In genomic region chr2:109340381-109340780, GRCh38 we compare ENCODE assay signal across 15 cellular contexts.
DNase-seq lines count a peak whose midpoint lies in the region; ATAC-seq, FAIRE-seq and TF ChIP-seq lines count a peak whose summit lies in the region.
"Had no signal": no experiment of that assay in that cellular context is flagged by ENCODE, and none has a peak within 500 bp of the region (broad histone marks: within the 10 kb centered on the region; RNA-seq: fewer than 3 reads in every experiment).

No MANE protein-coding gene starts in this region.

- no TSS peak for BruUV-seq in PC-3 (replicated peaks; lab: Mats Ljungman, UMichigan)
- BruUV-seq in endothelial cell of umbilical vein (replicated peaks; lab: Mats Ljungman, UMichigan): no TSS peak

- no peaks in the 10 kb centered on the region for H4K20me1 ChIP-seq in PC-3 (ENCODE audit: low read length)
- H4K20me1 ChIP-seq in endothelial cell of umbilical vein (replicated peaks; ENCODE audit: control insufficient read depth, extremely low read depth, insufficient read depth, low read length): no peaks in the 10 kb centered on the region

- no peak for TF ChIP-seq CTCF in PC-3 (conservative IDR thresholded peaks at IDR 0.05; ENCODE audit: low read depth, low read length)
- no peak for TF ChIP-seq CTCF in endothelial cell of umbilical vein (IDR thresholded peaks at IDR 0.05; ENCODE audit: extremely low read depth in 1 of 2, insufficient read depth in 1 of 2, low read depth in 1 of 2, low read length in 2 of 2)
- no peak for TF ChIP-seq CTCF in osteocyte (IDR thresholded peaks at IDR 0.05)

- no peak overlapping the region for H3K4me3 Mint-ChIP-seq in activated CD4-positive, alpha-beta memory T cell treated with anti-CD3 and anti-CD28 coated beads, Interleukin-2, amount 10 ng/mL, durations not matched to agents 7 days and 5 days
- no peak overlapping the region for H3K4me3 Mint-ChIP-seq in activated CD4-positive, alpha-beta memory T cell treated with anti-CD3 and anti-CD28 coated beads for 36 hours
- no peak overlapping the region for H3K4me3 Mint-ChIP-seq in osteocyte (ENCODE audit: unreplicated experiment)

- H3K4me2 ChIP-seq in PC-3 (ENCODE audit: low read length): peak overlapping the region; percentile 44
- H3K4me2 ChIP-seq in endothelial cell of umbilical vein (ENCODE audit: insufficient read depth, low read length): no peak overlapping the region

- H3K27ac Mint-ChIP-seq in activated CD4-positive, alpha-beta memory T cell treated with anti-CD3 and anti-CD28 coated beads, Interleukin-2, amount 10 ng/mL, durations not matched to agents 7 days and 5 days: peak overlapping the region; percentile 11
- H3K27ac Mint-ChIP-seq in activated CD4-positive, alpha-beta memory T cell treated with anti-CD3 and anti-CD28 coated beads for 36 hours: no peak overlapping the region
- no peak overlapping the region for H3K27ac Mint-ChIP-seq in osteocyte (ENCODE audit: unreplicated experiment)

- no peaks in the 10 kb centered on the region for H3K9me1 ChIP-seq in endothelial cell of umbilical vein (replicated peaks; ENCODE audit: control insufficient read depth, extremely low read depth, insufficient read depth, low read length)

- H3K9me3 ChIP-seq in PC-3 (ENCODE audit: low read length): no peaks in the 10 kb centered on the region
- H3K9me3 ChIP-seq in endothelial cell of umbilical vein (replicated peaks; ENCODE audit: control insufficient read depth, insufficient read depth, low read length): no peaks in the 10 kb centered on the region

- no peaks in the 10 kb centered on the region for H3K9me2 ChIP-seq in PC-3 (replicated peaks; ENCODE audit: low read length)

- peaks cover 58% of the 10 kb centered on the region for H3K4me1 ChIP-seq in PC-3 (ENCODE audit: insufficient read depth, low read length)
- H3K4me1 ChIP-seq in endothelial cell of umbilical vein (ENCODE audit: control insufficient read depth, extremely low read depth, insufficient read depth, low read length): peaks cover 32% of the 10 kb centered on the region

- CTCF ChIA-PET in activated CD4-positive, alpha-beta memory T cell treated with anti-CD3 and anti-CD28 coated beads, Interleukin-2, amount 10 ng/mL, durations not matched to agents 7 days and 5 days (lab: Charles Lee): no interaction called here
- CTCF ChIA-PET in activated CD4-positive, alpha-beta memory T cell treated with anti-CD3 and anti-CD28 coated beads for 36 hours (lab: Charles Lee): no interaction called here
- CTCF ChIA-PET in PC-3 (lab: Charles Lee): no interaction called here
- CTCF ChIA-PET in endothelial cell of umbilical vein (lab: Charles Lee): interaction anchor here (3.7 kb wide), 1 partner anchor 170 kb away, joined by 19 read pairs; no protein-coding TSS in a partner anchor

- dilution Hi-C loops in endothelial cell of umbilical vein (cut with MboI; ENCODE audit: extremely low pct_ligation_motif_present, low sequenced_read_pairs): no loop called here

- H3K27ac ChIP-seq in PC-3 (ENCODE audit: low read length): peak overlapping the region; percentile 95
- no peak overlapping the region for H3K27ac ChIP-seq in endothelial cell of umbilical vein (ENCODE audit: insufficient read depth, low read depth, low read length)
- H3K27ac ChIP-seq: 22Rv1 had no signal

- H3K9ac ChIP-seq in PC-3 (ENCODE audit: low read length) (peak overlapping the region; percentile 29), endothelial cell of umbilical vein (replicated peaks; ENCODE audit: extremely low read depth, insufficient read depth, low read length) (no peak overlapping the region)

- H3F3A ChIP-seq in PC-3 (ENCODE audit: low read length, unreplicated experiment): peaks cover 4% of the 10 kb centered on the region

- H3K4me3 ChIP-seq in PC-3 (ENCODE audit: low read length) (no peak overlapping the region), endothelial cell of umbilical vein (replicated peaks in 1 of 3; ENCODE audit: insufficient read depth in 1 of 3, low read depth in 1 of 3, low read length in 3 of 3) (no peak overlapping the region)
- H3K4me3 ChIP-seq: GM12878 had no signal

- no peak for DNase-seq in activated CD4-positive, alpha-beta memory T cell treated with anti-CD3 and anti-CD28 coated beads, Interleukin-2, amount 10 ng/mL, durations not matched to agents 7 days and 5 days
- no peak for DNase-seq in activated CD4-positive, alpha-beta memory T cell treated with anti-CD3 and anti-CD28 coated beads for 36 hours
- DNase-seq in PC-3: no peak
- DNase-seq in endothelial cell of umbilical vein (ENCODE audit: low read depth, low spot score): no peak
- DNase-seq in osteocyte (ENCODE audit: extremely low spot score, unreplicated experiment): peak; percentile 79
- DNase-seq in T-helper 1 cell: no peak
- DNase-seq in NCI-H226: no peak
- DNase-seq: CD4-positive, CD25-positive, alpha-beta regulatory T cell; HCEC 1CT; HFFc6 had no signal

- POLR2A ChIA-PET in activated CD4-positive, alpha-beta memory T cell treated with anti-CD3 and anti-CD28 coated beads, Interleukin-2, amount 10 ng/mL, durations not matched to agents 7 days and 5 days (lab: Charles Lee): interaction anchor here (1.5 kb wide), 1 partner anchor 123 kb away, joined by 4 read pairs; no protein-coding TSS in a partner anchor
- POLR2A ChIA-PET in activated CD4-positive, alpha-beta memory T cell treated with anti-CD3 and anti-CD28 coated beads for 36 hours (lab: Charles Lee): no interaction called here
- POLR2A ChIA-PET in PC-3 (lab: Charles Lee; ENCODE audit: unreplicated experiment) (no interaction called here), endothelial cell of umbilical vein (lab: Charles Lee) (no interaction called here)

- H2AFZ ChIP-seq in PC-3 (ENCODE audit: low read length) (no peak overlapping the region), endothelial cell of umbilical vein (ENCODE audit: low read depth, low read length) (no peak overlapping the region)

- H3K36me3 Mint-ChIP-seq in activated CD4-positive, alpha-beta memory T cell treated with anti-CD3 and anti-CD28 coated beads, Interleukin-2, amount 10 ng/mL, durations not matched to agents 7 days and 5 days (ENCODE audit: low read depth): peaks cover 4% of the 10 kb centered on the region
- H3K36me3 Mint-ChIP-seq in activated CD4-positive, alpha-beta memory T cell treated with anti-CD3 and anti-CD28 coated beads for 36 hours: no peaks in the 10 kb centered on the region
- H3K36me3 Mint-ChIP-seq in osteocyte (ENCODE audit: unreplicated experiment): peaks cover 10% of the 10 kb centered on the region

- no peak for ATAC-seq in PC-3
- no peak for ATAC-seq in GM19463 (IDR thresholded peaks at IDR 0.05; ENCODE audit: unreplicated experiment)
- ATAC-seq: GM12878 had no signal

- no peaks in the 10 kb centered on the region for H3K9me3 Mint-ChIP-seq in activated CD4-positive, alpha-beta memory T cell treated with anti-CD3 and anti-CD28 coated beads, Interleukin-2, amount 10 ng/mL, durations not matched to agents 7 days and 5 days
- H3K9me3 Mint-ChIP-seq in activated CD4-positive, alpha-beta memory T cell treated with anti-CD3 and anti-CD28 coated beads for 36 hours: no peaks in the 10 kb centered on the region
- H3K9me3 Mint-ChIP-seq in osteocyte (ENCODE audit: unreplicated experiment): no peaks in the 10 kb centered on the region
- H3K9me3 Mint-ChIP-seq: CD4-positive, CD25-positive, alpha-beta regulatory T cell; HFFc6 had no signal

- H3K79me2 ChIP-seq in PC-3 (ENCODE audit: low read length) (peaks cover 67% of the 10 kb centered on the region), endothelial cell of umbilical vein (ENCODE audit: control insufficient read depth, insufficient read depth, low read length) (peaks cover under 1% of the 10 kb centered on the region)

- intact Hi-C loops in activated CD4-positive, alpha-beta memory T cell treated with anti-CD3 and anti-CD28 coated beads for 36 hours (cut with micrococcal nuclease): no loop called here
- intact Hi-C loops in PC-3 (cut with micrococcal nuclease): no loop called here
- intact Hi-C loops in endothelial cell of umbilical vein (cut with micrococcal nuclease): no loop called here

- H3K27me3 Mint-ChIP-seq in activated CD4-positive, alpha-beta memory T cell treated with anti-CD3 and anti-CD28 coated beads, Interleukin-2, amount 10 ng/mL, durations not matched to agents 7 days and 5 days: peaks cover 60% of the 10 kb centered on the region
- peaks cover 8% of the 10 kb centered on the region for H3K27me3 Mint-ChIP-seq in activated CD4-positive, alpha-beta memory T cell treated with anti-CD3 and anti-CD28 coated beads for 36 hours
- no peaks in the 10 kb centered on the region for H3K27me3 Mint-ChIP-seq in osteocyte (ENCODE audit: unreplicated experiment)
- H3K27me3 Mint-ChIP-seq: CD4-positive, CD25-positive, alpha-beta regulatory T cell had no signal

- peak; percentile 55 for FAIRE-seq in endothelial cell of umbilical vein (lab: Jason Lieb, UNC)
- FAIRE-seq: GM12878, GM18507, H1 had no signal

- H3K27me3 ChIP-seq in PC-3 (ENCODE audit: low read length): no peaks in the 10 kb centered on the region
- H3K27me3 ChIP-seq in endothelial cell of umbilical vein (ENCODE audit: control insufficient read depth in 2 of 2, insufficient read depth in 2 of 2, low read length in 2 of 2): no peaks in the 10 kb centered on the region

- H3K36me3 ChIP-seq in PC-3 (ENCODE audit: low read depth, low read length): no peaks in the 10 kb centered on the region
- no peaks in the 10 kb centered on the region for H3K36me3 ChIP-seq in endothelial cell of umbilical vein (ENCODE audit: control insufficient read depth in 2 of 2, extremely low read depth in 1 of 2, insufficient read depth in 2 of 2, low read length in 2 of 2)

- H3K4me1 Mint-ChIP-seq in activated CD4-positive, alpha-beta memory T cell treated with anti-CD3 and anti-CD28 coated beads, Interleukin-2, amount 10 ng/mL, durations not matched to agents 7 days and 5 days: peaks cover 46% of the 10 kb centered on the region
- peaks cover 15% of the 10 kb centered on the region for H3K4me1 Mint-ChIP-seq in activated CD4-positive, alpha-beta memory T cell treated with anti-CD3 and anti-CD28 coated beads for 36 hours (ENCODE audit: low read depth)
- peaks cover 83% of the 10 kb centered on the region for H3K4me1 Mint-ChIP-seq in osteocyte (ENCODE audit: unreplicated experiment)

- no peak for TF ChIP-seq POLR2A in endothelial cell of umbilical vein (IDR thresholded peaks at IDR 0.05; ENCODE audit: low read depth, low read length)

TF ChIP-seq in endothelial cell of umbilical vein, 7 proteins besides CTCF, POLR2A, EP300 and RAD21:
- TF ChIP-seq EZH2 (IDR thresholded peaks at IDR 0.05; ENCODE audit: borderline replicate concordance, low read depth, low read length, severe bottlenecking): no peak
TF ChIP-seq in endothelial cell of umbilical vein: peak in this region for 0.
